In the genomic region with DNA sequence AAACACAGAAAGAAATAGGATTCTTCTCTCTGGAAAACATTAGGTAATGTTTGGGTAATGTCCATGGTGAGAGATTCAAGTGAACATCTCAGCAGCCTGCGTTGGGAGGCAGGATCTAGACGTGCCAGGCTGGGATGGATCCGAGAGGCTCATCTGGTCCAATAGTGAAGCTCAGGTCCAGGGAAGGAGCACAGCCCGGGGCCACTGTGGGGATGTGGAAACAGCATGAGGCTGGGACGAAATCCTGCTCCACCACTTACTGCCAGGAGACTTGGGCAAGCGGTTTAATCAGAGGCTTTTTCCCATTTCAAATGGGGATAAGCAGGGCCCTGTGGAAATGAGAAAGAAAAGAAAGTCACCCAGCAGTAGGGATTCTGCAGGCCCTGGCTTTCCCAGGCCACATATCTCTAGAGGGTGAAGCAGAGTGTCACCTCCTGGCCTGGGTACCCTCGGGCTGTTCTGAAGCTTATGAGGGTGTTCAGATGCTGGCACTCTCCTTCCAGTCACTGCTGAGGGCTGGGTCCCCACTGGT, we compare ENCODE assay signal across 12 cellular contexts.
A peak's percentile ranks its signal among the peaks of the same experiment; 100 is the strongest.
DNase-seq lines count a peak whose midpoint lies in the region; ATAC-seq and TF ChIP-seq lines count a peak whose summit lies in the region.
"Had no signal": no experiment of that assay in that cellular context is flagged by ENCODE, and none has a peak within 500 bp of the region (broad histone marks: within the 10 kb centered on the region; RNA-seq: fewer than 3 reads in every experiment).

No MANE protein-coding gene starts in this region.

- H2BK120ac ChIP-seq in neuronal stem cell (ENCODE audit: low read depth, low read length) = no peak overlapping the region

- TF ChIP-seq POLR2A in breast epithelium (IDR thresholded peaks at IDR 0.05) (no peak), heart left ventricle (IDR thresholded peaks at IDR 0.05) (no peak), uterus (IDR thresholded peaks at IDR 0.05) (no peak)

- H3K4me3 ChIP-seq in breast epithelium (peak overlapping the region in 1 of 3 donors; percentile 8), heart left ventricle (no peak overlapping the region), neuronal stem cell (ENCODE audit: low read length in 2 of 2) (no peak overlapping the region), uterus (no peak overlapping the region)
- H3K4me3 ChIP-seq: A549 had no signal

- H3K4me1 ChIP-seq in breast epithelium = peaks cover 5 to 7% of the 10 kb centered on the region in 2 donors
- H3K4me1 ChIP-seq in heart left ventricle = peaks cover 0 to 35% (median 26%) of the 10 kb centered on the region in 12 donors
- H3K4me1 ChIP-seq in neuronal stem cell (ENCODE audit: control insufficient read depth in 2 of 2, insufficient read depth in 1 of 2, low read depth in 1 of 2, low read length in 2 of 2) = peaks cover 13 to 17% of the 10 kb centered on the region in 2 donors
- peaks cover 3 to 30% of the 10 kb centered on the region in 2 donors for H3K4me1 ChIP-seq in uterus
- H3K4me1 ChIP-seq: A549 had no signal

- H3K18ac ChIP-seq in neuronal stem cell (ENCODE audit: low read length) = peak overlapping the region; percentile 71

- no peaks in the 10 kb centered on the region for H3K36me3 Mint-ChIP-seq in MCF 10A (ENCODE audit: insufficient read depth, unreplicated experiment)
- H3K36me3 Mint-ChIP-seq: natural killer cell had no signal

- H3K9me3 Mint-ChIP-seq in MCF 10A (ENCODE audit: unreplicated experiment) = peaks cover 17% of the 10 kb centered on the region

- no peak overlapping the region for H3K4ac ChIP-seq in neuronal stem cell (ENCODE audit: low read length)

- H3K4me2 ChIP-seq in neuronal stem cell (ENCODE audit: insufficient read depth, low read length, poor library complexity, severe bottlenecking) = no peak overlapping the region
- H3K4me2 ChIP-seq: A549 had no signal

- CTCF ChIA-PET in MCF 10A (lab: Yijun Ruan, JAX) = no interaction called here

- no peak overlapping the region for H2BK12ac ChIP-seq in neuronal stem cell (ENCODE audit: low read length)

- intact Hi-C loops in breast epithelium (cut with DNase I; ENCODE audit: low total_unique reads) (no loop called here), MCF 10A (cut with micrococcal nuclease) (no loop called here), heart left ventricle (cut with DNase I) (no loop called here), uterus (cut with DNase I; ENCODE audit: low total_unique reads) (no loop called here)

- H4K91ac ChIP-seq in neuronal stem cell (ENCODE audit: low read depth, low read length, poor library complexity) = no peak overlapping the region

- H3K4me1 Mint-ChIP-seq in MCF 10A (ENCODE audit: insufficient read depth, unreplicated experiment) = peaks cover 6% of the 10 kb centered on the region

- H3K27me3 ChIP-seq in breast epithelium (no peaks in the 10 kb centered on the region), heart left ventricle (no peaks in the 10 kb centered on the region), neuronal stem cell (ENCODE audit: control insufficient read depth in 3 of 3, insufficient read depth in 3 of 3, low read depth in 1 of 3, low read length in 3 of 3) (no peaks in the 10 kb centered on the region), uterus (no peaks in the 10 kb centered on the region)

- H3K36me3 ChIP-seq in breast epithelium (no peaks in the 10 kb centered on the region), heart left ventricle (no peaks in the 10 kb centered on the region), neuronal stem cell (replicated peaks in 1 of 2; ENCODE audit: control insufficient read depth in 2 of 2, insufficient read depth in 2 of 2, low read length in 2 of 2) (no peaks in the 10 kb centered on the region), uterus (no peaks in the 10 kb centered on the region)

- H3K9me3 ChIP-seq in breast epithelium (no peaks in the 10 kb centered on the region), heart left ventricle (no peaks in the 10 kb centered on the region), neuronal stem cell (replicated peaks in 1 of 2; ENCODE audit: control insufficient read depth in 2 of 2, insufficient read depth in 1 of 2, low read depth in 1 of 2, low read length in 2 of 2) (no peaks in the 10 kb centered on the region), uterus (no peaks in the 10 kb centered on the region)
- H3K9me3 ChIP-seq: A549 had no signal

- TF ChIP-seq CTCF in breast epithelium (IDR thresholded peaks at IDR 0.05) (no peak), MCF 10A (IDR thresholded peaks at IDR 0.05; ENCODE audit: unreplicated experiment) (no peak), heart left ventricle (IDR thresholded peaks at IDR 0.05) (no peak), uterus (IDR thresholded peaks at IDR 0.05) (no peak)

- ATAC-seq in heart left ventricle (peak in 3 of 4 donors; percentile 21 to 63 (median 47)), HG03439 (IDR thresholded peaks at IDR 0.05; ENCODE audit: unreplicated experiment) (no peak)
- ATAC-seq: PC-3 had no signal

- no peak overlapping the region for H2AK5ac ChIP-seq in neuronal stem cell (ENCODE audit: low read depth, low read length)

- H3K27ac Mint-ChIP-seq in MCF 10A (ENCODE audit: low read depth, unreplicated experiment) = no peak overlapping the region
- H3K27ac Mint-ChIP-seq: activated T-helper 2 cell treated with anti-CD3 and anti-CD28 coated beads, Interferon-gamma antibody, Interleukin-2, Interleukin-4, amounts not matched to agents 10 μg/mL and 5 μg/mL and 100 μg/mL, durations not matched to agents 14 hours and 24 hours and 36 hours; natural killer cell had no signal

- H4K8ac ChIP-seq in neuronal stem cell (ENCODE audit: low read depth, low read length) = no peak overlapping the region

- H3K14ac ChIP-seq in neuronal stem cell (ENCODE audit: low read length) = no peak overlapping the region

- POLR2A ChIA-PET in MCF 10A (lab: Yijun Ruan, JAX) = no interaction called here

- H2AFZ ChIP-seq in neuronal stem cell (ENCODE audit: low read length) = peak overlapping the region; percentile 54

- H2BK5ac ChIP-seq in neuronal stem cell (ENCODE audit: low read length) = peak overlapping the region; percentile 7

- peaks cover 11% of the 10 kb centered on the region for H3K27me3 Mint-ChIP-seq in MCF 10A (ENCODE audit: insufficient read depth, unreplicated experiment)

- no TSS peak for BruUV-seq in MCF 10A (replicated peaks; lab: Mats Ljungman, UMichigan)

- H3K9ac ChIP-seq in neuronal stem cell (ENCODE audit: low read depth, low read length, poor library complexity) = no peak overlapping the region

- H3K27ac ChIP-seq in breast epithelium (peak overlapping the region; percentile 82 to 91), heart left ventricle (peak overlapping the region; percentile 2 to 85 (median 74)), neuronal stem cell (replicated peaks; ENCODE audit: low read length) (peak overlapping the region; percentile 50), uterus (peak overlapping the region; percentile 74 to 93)
- H3K27ac ChIP-seq: A549 had no signal

- no peak overlapping the region for H3K23ac ChIP-seq in neuronal stem cell (ENCODE audit: low read depth, low read length, poor library complexity)

- H3K4me3 Mint-ChIP-seq in MCF 10A (ENCODE audit: unreplicated experiment) = no peak overlapping the region
- H3K4me3 Mint-ChIP-seq: natural killer cell had no signal

- DNase-seq in breast epithelium (ENCODE audit: low spot score in 2 of 2) (peak in 1 of 2 donors; percentile 74), MCF 10A (ENCODE audit: unreplicated experiment) (no peak), heart left ventricle (peak in 1 of 5 donors; percentile 42), neuronal stem cell (ENCODE audit: low spot score) (no peak), uterus (peak; percentile 58 to 72), LoVo (ENCODE audit: low spot score) (no peak)
- no peak for DNase-seq in stimulated activated CD4-positive, alpha-beta T cell treated with anti-CD3 and anti-CD28 coated beads, Interleukin-4, amount 100 ng/mL, for 1 hour
- DNase-seq: natural killer cell, PC-3 had no signal

- H3K79me1 ChIP-seq in neuronal stem cell (ENCODE audit: low read depth, low read length) = no peaks in the 10 kb centered on the region

- WGBS in heart left ventricle, 4 donors = 40 to 65% (median 54%) methylated on average over 7 of the region's 7 CpGs
- no CpG with 5 or more reads among the region's 7 CpGs for WGBS in neuronal stem cell (ENCODE audit: extremely low coverage in 2 of 2, insufficient read length in 2 of 2, insufficient replicate concordance in 1 of 2), 2 donors

- H2BK15ac ChIP-seq in neuronal stem cell (ENCODE audit: low read length) = no peak overlapping the region

Comparison
In these comparisons a context has a peak if more than half of its experiments do, and no peak if none do; other contexts are left out.
1. DNase-seq: peak in uterus (2 of 2); none in MCF 10A (single experiment), neuronal stem cell (single experiment), LoVo (single experiment) and stimulated activated CD4-positive, alpha-beta T cell treated with anti-CD3 and anti-CD28 coated beads, Interleukin-4, amount 100 ng/mL, for 1 hour (single experiment).
2. Peak in every context shown above with its lines, with median percentiles within 50 percentile points of each other: H3K27ac ChIP-seq.